In genomic region chr16:21170116-21170515, GRCh38 we compare ENCODE assay signal across 1 cellular context. TPM values are rescaled to one million over a fixed set of nuclear protein-coding genes. Genes with fewer than 3 reads are reported as not detected.
"Had no signal": no experiment of that assay in that cellular context is flagged by ENCODE, and none has a peak within 500 bp of the region (broad histone marks: within the 10 kb centered on the region; RNA-seq: fewer than 3 reads in every experiment).

No MANE protein-coding gene starts in this region.

RNA-seq across cellular contexts. Expression of gene DNAH3, which starts 19.5 kb away (rescaled TPM):
- total RNA-seq: G401 had no signal

RNA-seq across cellular contexts. Expression of gene ZP2, which starts 41.3 kb away (rescaled TPM):
- total RNA-seq: G401 had no signal
